Comparison of ENCODE assay signal across 15 cellular contexts in the genomic region with DNA sequence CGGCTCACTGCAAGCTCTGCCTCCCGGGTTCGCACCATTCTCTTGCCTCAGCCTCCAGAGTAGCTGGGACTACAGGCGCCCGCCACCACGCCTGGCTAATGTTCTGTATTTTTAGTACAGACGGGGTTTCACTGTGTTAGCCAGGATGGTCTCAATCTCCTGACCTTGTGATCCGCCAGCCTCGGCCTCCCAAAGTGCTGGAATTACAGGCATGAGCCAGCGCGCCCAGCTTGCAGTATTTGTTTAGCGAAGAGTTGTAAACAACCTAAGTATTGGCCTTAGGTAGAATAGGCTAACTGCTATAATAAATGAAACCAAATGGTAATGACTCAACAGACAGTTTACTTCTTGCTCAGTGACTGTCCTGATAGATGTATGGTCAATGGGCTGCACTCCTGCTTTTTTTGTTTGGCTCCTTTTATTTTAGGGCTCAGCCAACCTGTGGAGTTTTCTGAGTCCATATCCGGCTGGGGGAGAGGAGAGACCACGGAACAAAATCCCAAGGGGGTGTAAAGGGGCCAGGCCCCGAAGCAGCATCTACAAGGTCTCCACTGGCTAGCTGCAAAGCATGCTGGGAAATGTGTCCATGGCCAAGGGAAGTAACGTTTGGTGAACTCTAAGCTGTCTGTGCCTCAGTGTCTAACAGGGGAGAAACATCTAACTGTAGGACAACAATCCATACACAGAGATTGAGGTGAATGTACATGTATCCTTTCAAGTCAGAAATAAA.
A peak's percentile ranks its signal among the peaks of the same experiment; 100 is the strongest.
DNase-seq lines count a peak whose midpoint lies in the region; ATAC-seq and TF ChIP-seq lines count a peak whose summit lies in the region.
"Had no signal": no experiment of that assay in that cellular context is flagged by ENCODE, and none has a peak within 500 bp of the region (broad histone marks: within the 10 kb centered on the region; RNA-seq: fewer than 3 reads in every experiment).

No MANE protein-coding gene starts in this region.

- TF ChIP-seq CTCF in IMR-90 (conservative IDR thresholded peaks at IDR 0.05; ENCODE audit: low read depth, low read length) (no peak), endodermal cell (conservative IDR thresholded peaks at IDR 0.05) (no peak)

- H3K27me3 Mint-ChIP-seq in endodermal cell (ENCODE audit: insufficient read depth): peaks cover 2% of the 10 kb centered on the region
- H3K27me3 Mint-ChIP-seq: CD4-positive, alpha-beta T cell had no signal

- dilution Hi-C loops in IMR-90 (cut with HindIII; ENCODE audit: low sequenced_read_pairs, unreplicated experiment): no loop called here

- DNase-seq in COLO668 (lab: John Stamatoyannopoulos, UW; ENCODE audit: unreplicated experiment) (peak; percentile 12), IMR-90 (peak; percentile 17), endodermal cell (peak; percentile 7), mesenchymal stem cell (peak; percentile 72), NCI-H748 (lab: John Stamatoyannopoulos, UW; ENCODE audit: unreplicated experiment) (no peak), NCI-H226 (no peak), NCI-H2171 (lab: John Stamatoyannopoulos, UW) (no peak)
- DNase-seq: ACHN; C1 segment of cervical spinal cord; CD4-positive, alpha-beta T cell; COR-L47; DMS153; H9 had no signal

- H3K9me3 ChIP-seq in IMR-90 (ENCODE audit: control insufficient read depth, insufficient read depth, low read length) (no peaks in the 10 kb centered on the region), endodermal cell (ENCODE audit: control insufficient read depth, low read length) (no peaks in the 10 kb centered on the region), mesenchymal stem cell (ENCODE audit: control insufficient read depth, low read length) (peaks cover 4% of the 10 kb centered on the region)

- H3K9me3 Mint-ChIP-seq in endodermal cell: peaks cover 24% of the 10 kb centered on the region
- H3K9me3 Mint-ChIP-seq: CD4-positive, alpha-beta T cell had no signal

- peak overlapping the region; percentile 57; the same call in 1 of the 2 replicates for H3K4ac ChIP-seq in IMR-90 (ENCODE audit: low read depth, low read length)
- no peak overlapping the region for H3K4ac ChIP-seq in mesenchymal stem cell (ENCODE audit: low read depth in 1 of 2, low read length in 2 of 2)

- H3K4me3 ChIP-seq in IMR-90 (ENCODE audit: insufficient read depth, low read depth, low read length) (no peak overlapping the region), endodermal cell (ENCODE audit: low read length) (no peak overlapping the region), mesenchymal stem cell (ENCODE audit: insufficient read depth in 1 of 2, low read depth in 1 of 2, low read length in 2 of 2) (no peak overlapping the region)
- H3K4me3 ChIP-seq: GM23338 had no signal

- H2AFZ ChIP-seq in IMR-90 (replicated peaks; ENCODE audit: low read length, poor library complexity): no peak overlapping the region
- no peak overlapping the region for H2AFZ ChIP-seq in mesenchymal stem cell (ENCODE audit: low read depth, low read length)
- H2AFZ ChIP-seq: GM23338 had no signal

- H3K36me3 ChIP-seq in IMR-90 (ENCODE audit: control insufficient read depth, insufficient read depth, low read length): no peaks in the 10 kb centered on the region
- no peaks in the 10 kb centered on the region for H3K36me3 ChIP-seq in endodermal cell (ENCODE audit: control insufficient read depth, insufficient read depth, low read length)
- no peaks in the 10 kb centered on the region for H3K36me3 ChIP-seq in mesenchymal stem cell (ENCODE audit: control insufficient read depth in 1 of 2, insufficient read depth in 2 of 2, low read depth in 1 of 2, low read length in 2 of 2)

- H3K4me2 ChIP-seq in IMR-90 (ENCODE audit: low read depth, low read length) (no peak overlapping the region), mesenchymal stem cell (ENCODE audit: low read length, poor library complexity, severe bottlenecking) (no peak overlapping the region)
- H3K4me2 ChIP-seq: GM23338 had no signal

- H3K4me3 Mint-ChIP-seq in endodermal cell: no peak overlapping the region
- H3K4me3 Mint-ChIP-seq: B cell; CD4-positive, alpha-beta T cell; GM23338; H9 had no signal

- peak overlapping the region; percentile 26 for H2BK120ac ChIP-seq in IMR-90 (ENCODE audit: low read depth, low read length)
- no peak overlapping the region for H2BK120ac ChIP-seq in mesenchymal stem cell (ENCODE audit: low read depth, low read length)

- no peak overlapping the region; the same call in 1 of the 2 replicates for H4K91ac ChIP-seq in IMR-90 (ENCODE audit: insufficient read depth, low read depth, low read length)
- H4K91ac ChIP-seq in mesenchymal stem cell (ENCODE audit: low read length): no peak overlapping the region

- 89% methylated on average over 3 of the region's 16 CpGs; no CpG with 5 or more reads in 1 of the 2 experiments for WGBS in IMR-90 (ENCODE audit: extremely low coverage in 2 of 2, insufficient read length in 1 of 2), 2 experiments
- 94 to 97% methylated on average over 13 to 16 of the region's 16 CpGs for WGBS in endodermal cell (ENCODE audit: insufficient coverage in 1 of 2, insufficient read length in 1 of 2), 2 experiments
- 52% methylated on average over 16 of the region's 16 CpGs for WGBS in mesenchymal stem cell

- H4K20me1 ChIP-seq in IMR-90 (ENCODE audit: insufficient read depth, low read length): no peaks in the 10 kb centered on the region

- in situ Hi-C loops in IMR-90 (cut with MboI; ENCODE audit: low sequenced_read_pairs): loop anchor here (25.0 kb wide), 1 partner anchor 846 kb away; the partner anchor contains the start of gene ID2

- H3K79me1 ChIP-seq in IMR-90 (ENCODE audit: low read depth in 1 of 2, low read length in 2 of 2) (no peaks in the 10 kb centered on the region), mesenchymal stem cell (replicated peaks; ENCODE audit: low read length, poor library complexity, severe bottlenecking) (no peaks in the 10 kb centered on the region)

- H4K5ac ChIP-seq in IMR-90 (ENCODE audit: low read depth, low read length): no peak overlapping the region; the same call in 1 of the 2 replicates

- H3K9ac ChIP-seq in IMR-90 (ENCODE audit: low read depth, low read length): no peak overlapping the region
- no peak overlapping the region for H3K9ac ChIP-seq in endodermal cell (ENCODE audit: extremely low read depth, low read length, poor library complexity, severe bottlenecking)
- H3K9ac ChIP-seq in mesenchymal stem cell (ENCODE audit: low read length): no peak overlapping the region

- POLR2A ChIA-PET in IMR-90 (lab: Charles Lee; ENCODE audit: unreplicated experiment): no interaction called here

- no peak overlapping the region for H2BK15ac ChIP-seq in IMR-90 (ENCODE audit: low read depth, low read length)
- no peak overlapping the region for H2BK15ac ChIP-seq in mesenchymal stem cell (ENCODE audit: low read depth, poor library complexity, severe bottlenecking)

- no peak overlapping the region for H3K14ac ChIP-seq in IMR-90 (replicated peaks; ENCODE audit: low read depth, low read length)
- no peak overlapping the region for H3K14ac ChIP-seq in mesenchymal stem cell (ENCODE audit: low read length in 2 of 2)

- H2AK5ac ChIP-seq in IMR-90 (ENCODE audit: low read depth, low read length): no peak overlapping the region; the same call in 1 of the 2 replicates
- no peak overlapping the region for H2AK5ac ChIP-seq in mesenchymal stem cell (ENCODE audit: low read length, severe bottlenecking)

- peaks cover 2% of the 10 kb centered on the region for H3K4me1 ChIP-seq in IMR-90 (ENCODE audit: control insufficient read depth, insufficient read depth, low read length)
- H3K4me1 ChIP-seq in endodermal cell (ENCODE audit: control insufficient read depth, insufficient read depth, low read length): no peaks in the 10 kb centered on the region
- H3K4me1 ChIP-seq in mesenchymal stem cell (ENCODE audit: control insufficient read depth, insufficient read depth, low read depth, low read length): peaks cover 1% of the 10 kb centered on the region

- H4K8ac ChIP-seq in IMR-90 (ENCODE audit: low read depth in 2 of 2, low read length in 2 of 2): no peak overlapping the region
- no peak overlapping the region for H4K8ac ChIP-seq in mesenchymal stem cell (ENCODE audit: low read length)

- H3K56ac ChIP-seq in IMR-90 (ENCODE audit: extremely low read depth, insufficient read depth, low read length): no peak overlapping the region; the same call in 1 of the 2 replicates

- H3K36me3 Mint-ChIP-seq in endodermal cell (ENCODE audit: low read depth): no peaks in the 10 kb centered on the region

- no peak overlapping the region for H2BK12ac ChIP-seq in mesenchymal stem cell (ENCODE audit: low read length in 2 of 2)

- no peaks in the 10 kb centered on the region for H3K27me3 ChIP-seq in IMR-90 (ENCODE audit: control insufficient read depth, insufficient read depth, low read length)
- H3K27me3 ChIP-seq in endodermal cell (ENCODE audit: control insufficient read depth, insufficient read depth, low read length, poor library complexity, severe bottlenecking): no peaks in the 10 kb centered on the region
- no peaks in the 10 kb centered on the region for H3K27me3 ChIP-seq in mesenchymal stem cell (ENCODE audit: control insufficient read depth in 1 of 2, insufficient read depth in 1 of 2, low read length in 2 of 2)

- peaks cover under 1% of the 10 kb centered on the region for H3K4me1 Mint-ChIP-seq in endodermal cell

- peak overlapping the region; percentile 29 for H2BK5ac ChIP-seq in IMR-90 (ENCODE audit: low read depth, low read length, poor library complexity, severe bottlenecking)
- no peak overlapping the region for H2BK5ac ChIP-seq in mesenchymal stem cell (ENCODE audit: low read depth, low read length, poor library complexity, severe bottlenecking)

- H3K9me1 ChIP-seq in IMR-90 (ENCODE audit: insufficient read depth, low read length): 0 out of 2 replicates have a peak, but pooled peaks cover under 1% of the 10 kb centered on the region

- TF ChIP-seq POLR2A in IMR-90 (IDR thresholded peaks at IDR 0.05; ENCODE audit: low read depth, low read length): no peak

- BruUV-seq in IMR-90 (replicated peaks; lab: Mats Ljungman, UMichigan): no TSS peak

- no peak overlapping the region for H2AK9ac ChIP-seq in IMR-90 (replicated peaks; ENCODE audit: low read depth, low read length, poor library complexity)

- H3K23ac ChIP-seq in IMR-90 (ENCODE audit: low read depth, low read length) (no peak overlapping the region), mesenchymal stem cell (ENCODE audit: low read length in 2 of 2) (no peak overlapping the region)

- H2BK20ac ChIP-seq in IMR-90 (ENCODE audit: low read depth, low read length): no peak overlapping the region; the same call in 1 of the 2 replicates

- ATAC-seq in IMR-90 (ENCODE audit: low read depth): peak; percentile 43; the same call in 1 of the 2 replicates
- ATAC-seq: GM23338 had no signal

- CTCF ChIA-PET in IMR-90 (lab: Yijun Ruan, JAX): no interaction called here

- H3K27ac Mint-ChIP-seq in endodermal cell: no peak overlapping the region
- H3K27ac Mint-ChIP-seq: B cell; CD4-positive, alpha-beta T cell; GM23338; H9 had no signal

- no peak for TF ChIP-seq RAD21 in IMR-90 (IDR thresholded peaks at IDR 0.05; ENCODE audit: low read length)

- peak overlapping the region; percentile 53; the same call in 1 of the 2 replicates for H3K18ac ChIP-seq in IMR-90 (ENCODE audit: low read depth, low read length)
- no peak overlapping the region for H3K18ac ChIP-seq in mesenchymal stem cell (ENCODE audit: low read depth in 1 of 2, low read length in 2 of 2)

- no peak overlapping the region for H3K27ac ChIP-seq in IMR-90 (ENCODE audit: insufficient read depth, low read length)
- H3K27ac ChIP-seq in endodermal cell (ENCODE audit: low read depth, low read length): no peak overlapping the region
- H3K27ac ChIP-seq in mesenchymal stem cell (ENCODE audit: low read length, poor library complexity, severe bottlenecking): no peak overlapping the region

- intact Hi-C loops in IMR-90 (cut with micrococcal nuclease): no loop called here

Comparison
In these comparisons a context has a peak if more than half of its experiments do, and no peak if none do; other contexts are left out.
1. DNase-seq: peak in COLO668 (single experiment), IMR-90 (single experiment), endodermal cell (single experiment) and mesenchymal stem cell (single experiment); none in NCI-H748 (single experiment), NCI-H226 (single experiment) and NCI-H2171 (single experiment).